Comparison of ENCODE assay signal across 24 cellular contexts in genomic region chr5:96252596-96252995, GRCh38.
"Had no signal": no experiment of that assay in that cellular context is flagged by ENCODE, and none has a peak within 500 bp of the region (broad histone marks: within the 10 kb centered on the region; RNA-seq: fewer than 3 reads in every experiment).

No MANE protein-coding gene starts in this region.

- H3K27ac ChIP-seq: gastrocnemius medialis, neutrophil, ovary, prostate gland, tibial artery, WERI-Rb-1 had no signal

- H3K27ac Mint-ChIP-seq: activated CD4-positive, alpha-beta T cell treated with anti-CD3 and anti-CD28 coated beads, Interleukin-2, amount 10 ng/mL, durations not matched to agents 7 days and 5 days; activated CD8-positive, alpha-beta T cell treated with anti-CD3 and anti-CD28 coated beads, Interleukin-2, amount 10 ng/mL, durations not matched to agents 7 days and 5 days; activated naive CD4-positive, alpha-beta T cell treated with anti-CD3 and anti-CD28 coated beads, Interleukin-2, amount 50 U/mL, for 72 hours; brain; nephron; stimulated activated effector memory CD8-positive, alpha-beta T cell treated with anti-CD3 and anti-CD28 coated beads, Interleukin-12 subunit alpha, Interleukin-12 subunit beta, amount 100 ng/mL, for 72 hours; stimulated activated naive CD8-positive, alpha-beta T cell treated with anti-CD3 and anti-CD28 coated beads, Interleukin-15, amount 100 ng/mL, for 72 hours had no signal

- H3K9me3 ChIP-seq: gastrocnemius medialis, neutrophil, ovary, prostate gland, tibial artery had no signal

- H3K27me3 ChIP-seq: gastrocnemius medialis, neutrophil, ovary, tibial artery had no signal

- H3K4me3 Mint-ChIP-seq: activated CD4-positive, alpha-beta T cell treated with anti-CD3 and anti-CD28 coated beads, Interleukin-2, amount 10 ng/mL, durations not matched to agents 7 days and 5 days; activated CD8-positive, alpha-beta T cell treated with anti-CD3 and anti-CD28 coated beads, Interleukin-2, amount 10 ng/mL, durations not matched to agents 7 days and 5 days; brain; nephron; stimulated activated effector memory CD8-positive, alpha-beta T cell treated with anti-CD3 and anti-CD28 coated beads, Interleukin-12 subunit alpha, Interleukin-12 subunit beta, amount 100 ng/mL, for 72 hours; stimulated activated naive CD8-positive, alpha-beta T cell treated with anti-CD3 and anti-CD28 coated beads, Interleukin-15, amount 100 ng/mL, for 72 hours had no signal

- H3K9me3 Mint-ChIP-seq: activated CD4-positive, alpha-beta T cell treated with anti-CD3 and anti-CD28 coated beads, Interleukin-2, amount 10 ng/mL, durations not matched to agents 7 days and 5 days; activated naive CD4-positive, alpha-beta T cell treated with anti-CD3 and anti-CD28 coated beads, Interleukin-2, amount 50 U/mL, for 72 hours; stimulated activated effector memory CD8-positive, alpha-beta T cell treated with anti-CD3 and anti-CD28 coated beads, Interleukin-12 subunit alpha, Interleukin-12 subunit beta, amount 100 ng/mL, for 72 hours; stimulated activated naive CD8-positive, alpha-beta T cell treated with anti-CD3 and anti-CD28 coated beads, Interleukin-15, amount 100 ng/mL, for 72 hours had no signal

- ATAC-seq: activated CD8-positive, alpha-beta T cell treated with anti-CD3 and anti-CD28 coated beads, Interleukin-2, amount 10 ng/mL, durations not matched to agents 7 days and 5 days; activated naive CD4-positive, alpha-beta T cell treated with anti-CD3 and anti-CD28 coated beads, Interleukin-2, amount 50 U/mL, for 72 hours; esophagus mucosa; gastrocnemius medialis; left ventricle myocardium superior; right cardiac atrium; stimulated activated effector memory CD8-positive, alpha-beta T cell treated with anti-CD3 and anti-CD28 coated beads, Interleukin-12 subunit alpha, Interleukin-12 subunit beta, amount 100 ng/mL, for 72 hours; stimulated activated naive CD8-positive, alpha-beta T cell treated with anti-CD3 and anti-CD28 coated beads, Interleukin-15, amount 100 ng/mL, for 72 hours had no signal

- H3K4me1 Mint-ChIP-seq: stimulated activated effector memory CD8-positive, alpha-beta T cell treated with anti-CD3 and anti-CD28 coated beads, Interleukin-12 subunit alpha, Interleukin-12 subunit beta, amount 100 ng/mL, for 72 hours; stimulated activated naive CD8-positive, alpha-beta T cell treated with anti-CD3 and anti-CD28 coated beads, Interleukin-15, amount 100 ng/mL, for 72 hours had no signal

- DNase-seq: activated CD4-positive, alpha-beta T cell treated with anti-CD3 and anti-CD28 coated beads, Interleukin-2, amount 10 ng/mL, durations not matched to agents 7 days and 5 days; activated CD4-positive, CD25-positive, alpha-beta regulatory T cell treated with anti-CD3 and anti-CD28 coated beads, Interleukin-2, amount 50 U/mL, for 72 hours; activated CD8-positive, alpha-beta T cell treated with anti-CD3 and anti-CD28 coated beads, Interleukin-2, amount 10 ng/mL, durations not matched to agents 7 days and 5 days; activated gamma-delta T cell treated with Interleukin-2 at 50 U/mL for 16 hours; aorta; effector CD4-positive, alpha-beta T cell; gastrocnemius medialis; hippocampal formation; left ventricle myocardium superior; mesenchymal stem cell; ovary; right cardiac atrium; small intestine; stimulated activated CD4-positive, alpha-beta T cell treated with anti-CD3 and anti-CD28 coated beads, Interleukin-2, amount 100 ng/mL, for 24 hours; stimulated activated naive CD8-positive, alpha-beta T cell treated with anti-CD3 and anti-CD28 coated beads, Interleukin-15, amount 100 ng/mL, for 72 hours; tibial artery; WERI-Rb-1 had no signal

- H3K36me3 Mint-ChIP-seq: activated naive CD4-positive, alpha-beta T cell treated with anti-CD3 and anti-CD28 coated beads, Interleukin-2, amount 50 U/mL, for 72 hours; brain; stimulated activated effector memory CD8-positive, alpha-beta T cell treated with anti-CD3 and anti-CD28 coated beads, Interleukin-12 subunit alpha, Interleukin-12 subunit beta, amount 100 ng/mL, for 72 hours had no signal
